14 cellular contexts compared by ENCODE assay signal in genomic region chr20:13356087-13356486, GRCh38.
"Had no signal": no experiment of that assay in that cellular context is flagged by ENCODE, and none has a peak within 500 bp of the region (broad histone marks: within the 10 kb centered on the region; RNA-seq: fewer than 3 reads in every experiment).

No MANE protein-coding gene starts in this region.

- H3K27ac ChIP-seq: brain microvascular endothelial cell, neutrophil, testis, upper lobe of right lung had no signal

- H3K9me3 ChIP-seq: neutrophil, testis, upper lobe of right lung had no signal

- H3K4me2 ChIP-seq: smooth muscle cell had no signal

- H3K4me1 ChIP-seq: testis had no signal

- DNase-seq: activated naive CD4-positive, alpha-beta T cell; activated naive CD8-positive, alpha-beta T cell treated with anti-CD3 and anti-CD28 coated beads, Interleukin-2, amount 10 ng/mL, durations not matched to agents 7 days and 5 days; activated T-cell treated with anti-CD3 and anti-CD28 coated beads for 4 hours; brain microvascular endothelial cell; effector CD8-positive, alpha-beta T cell; foreskin melanocyte; immature natural killer cell; naive thymus-derived CD4-positive, alpha-beta T cell; posterior cingulate gyrus; SW 1271; testis; upper lobe of right lung had no signal

- H3K27me3 ChIP-seq: brain microvascular endothelial cell, neutrophil, testis, upper lobe of right lung had no signal

- H3K36me3 ChIP-seq: brain microvascular endothelial cell, neutrophil, upper lobe of right lung had no signal

- H3K4me3 ChIP-seq: smooth muscle cell, testis, upper lobe of right lung had no signal

- ATAC-seq: naive thymus-derived CD4-positive, alpha-beta T cell had no signal
